ENCODE assay signal across 19 cellular contexts in the genomic region with DNA sequence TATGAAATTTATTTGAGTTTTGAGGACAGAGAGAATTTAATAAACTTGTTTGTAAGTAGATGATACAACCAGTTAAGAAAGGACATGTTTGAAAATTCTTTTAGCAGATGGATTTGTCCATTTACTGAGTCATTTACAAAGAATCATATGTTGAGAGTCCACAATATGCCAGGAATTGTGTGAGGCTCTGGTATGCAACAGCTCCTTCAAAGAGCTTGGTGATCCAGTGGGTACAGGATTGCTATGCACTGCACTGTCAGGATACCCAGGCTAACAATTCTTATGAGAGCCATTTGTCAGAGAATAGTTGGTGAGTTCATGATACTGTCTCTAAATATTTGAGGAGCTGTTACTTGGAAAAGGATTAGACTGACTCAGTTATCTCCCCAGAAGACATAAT. TPM values are rescaled to one million over a fixed set of nuclear protein-coding genes. Genes with fewer than 3 reads are reported as not detected.
DNase-seq lines count a peak whose midpoint lies in the region; ATAC-seq, FAIRE-seq and TF ChIP-seq lines count a peak whose summit lies in the region.
"Had no signal": no experiment of that assay in that cellular context is flagged by ENCODE, and none has a peak within 500 bp of the region (broad histone marks: within the 10 kb centered on the region; RNA-seq: fewer than 3 reads in every experiment).

No MANE protein-coding gene starts in this region.

- no peak for TF ChIP-seq CTCF in astrocyte (IDR thresholded peaks at IDR 0.05; ENCODE audit: insufficient read depth, low read depth, low read length)
- TF ChIP-seq CTCF in foreskin keratinocyte (conservative IDR thresholded peaks at IDR 0.05): no peak

- DNase-seq in HCEC 1CT (peak; percentile 19), astrocyte (ENCODE audit: low read depth) (peak; percentile 55), foreskin keratinocyte (peak; percentile 46 to 70), stromal cell of bone marrow (ENCODE audit: low read depth) (peak; percentile 12), SHP77 treated with DMSO at 0.1 percent for 48 hours (lab: John Stamatoyannopoulos, UW) (no peak), epidermal melanocyte (ENCODE audit: insufficient read length, low spot score) (no peak)
- DNase-seq: activated CD4-positive, alpha-beta T cell treated with anti-CD3 and anti-CD28 coated beads for 36 hours; colonic mucosa; left ventricle myocardium inferior; NCI-H1436 treated with DMSO at 0.1 percent for 48 hours; NCI-H69; stimulated activated CD4-positive, alpha-beta T cell treated with anti-CD3 and anti-CD28 coated beads, Interleukin-4, amount 100 ng/mL, for 1 hour had no signal

- H3K9ac ChIP-seq in astrocyte (ENCODE audit: low read length): no peak overlapping the region
- H3K9ac ChIP-seq: BLaER1 treated with 17β-estradiol and CSF1 and Interleukin-3, amounts not matched to agents 10 nM and 100 nM; neural progenitor cell had no signal

- H3K27ac Mint-ChIP-seq in astrocyte (ENCODE audit: unreplicated experiment): no peak overlapping the region
- H3K27ac Mint-ChIP-seq: activated CD4-positive, alpha-beta T cell treated with anti-CD3 and anti-CD28 coated beads for 36 hours; activated naive CD4-positive, alpha-beta T cell treated with anti-CD3 and anti-CD28 coated beads, Interleukin-2, amount 50 U/mL, for 24 hours; brain; neural progenitor cell; stimulated activated naive CD8-positive, alpha-beta T cell treated with anti-CD3 and anti-CD28 coated beads, Interleukin-15, Interleukin-2, amounts not matched to agents 100 ng/mL and 50 ng/mL, for 24 hours; type B pancreatic cell had no signal

- FAIRE-seq in astrocyte (lab: Jason Lieb, UNC): peak; percentile 90

- H3K27me3 ChIP-seq in astrocyte (ENCODE audit: insufficient read depth, low read length) (no peaks in the 10 kb centered on the region), foreskin keratinocyte (no peaks in the 10 kb centered on the region)
- H3K27me3 ChIP-seq: BLaER1 treated with 17β-estradiol and CSF1 and Interleukin-3, amounts not matched to agents 10 nM and 100 nM; colonic mucosa; neural progenitor cell had no signal

- H3K4me3 ChIP-seq in astrocyte (ENCODE audit: insufficient read depth, low read depth, low read length): no peak overlapping the region
- H3K4me3 ChIP-seq: BLaER1 treated with 17β-estradiol and CSF1 and Interleukin-3, amounts not matched to agents 10 nM and 100 nM; colonic mucosa; left ventricle myocardium inferior; neural progenitor cell had no signal

- no peaks in the 10 kb centered on the region for H3K36me3 ChIP-seq in astrocyte (ENCODE audit: insufficient read depth, low read length)
- H3K36me3 ChIP-seq: BLaER1 treated with 17β-estradiol and CSF1 and Interleukin-3, amounts not matched to agents 10 nM and 100 nM; colonic mucosa; left ventricle myocardium inferior; neural progenitor cell had no signal

- H3K9me3 ChIP-seq in astrocyte (ENCODE audit: insufficient read depth, low read depth, low read length): no peaks in the 10 kb centered on the region
- H3K9me3 ChIP-seq: colonic mucosa had no signal

- no peaks in the 10 kb centered on the region for H3K27me3 Mint-ChIP-seq in astrocyte (ENCODE audit: low read depth, unreplicated experiment)
- H3K27me3 Mint-ChIP-seq: activated CD4-positive, alpha-beta T cell treated with anti-CD3 and anti-CD28 coated beads for 36 hours; brain had no signal

- no peak overlapping the region for H3K4me3 Mint-ChIP-seq in astrocyte (ENCODE audit: unreplicated experiment)
- H3K4me3 Mint-ChIP-seq: activated CD4-positive, alpha-beta T cell treated with anti-CD3 and anti-CD28 coated beads for 36 hours; activated naive CD4-positive, alpha-beta T cell treated with anti-CD3 and anti-CD28 coated beads, Interleukin-2, amount 50 U/mL, for 24 hours; brain; neural progenitor cell; stimulated activated naive CD8-positive, alpha-beta T cell treated with anti-CD3 and anti-CD28 coated beads, Interleukin-15, Interleukin-2, amounts not matched to agents 100 ng/mL and 50 ng/mL, for 24 hours; type B pancreatic cell had no signal

- H2AFZ ChIP-seq in astrocyte (ENCODE audit: low read depth, low read length): no peak overlapping the region
- H2AFZ ChIP-seq: neural progenitor cell had no signal

- H3K27ac ChIP-seq in astrocyte (ENCODE audit: low read depth, low read length) (no peak overlapping the region), foreskin keratinocyte (no peak overlapping the region)
- H3K27ac ChIP-seq: BLaER1 treated with 17β-estradiol and CSF1 and Interleukin-3, amounts not matched to agents 10 nM and 100 nM; colonic mucosa; left ventricle myocardium inferior; neural progenitor cell had no signal

- H4K20me1 ChIP-seq in astrocyte (ENCODE audit: insufficient read depth, low read length): no peaks in the 10 kb centered on the region
- H4K20me1 ChIP-seq: BLaER1 treated with 17β-estradiol and CSF1 and Interleukin-3, amounts not matched to agents 10 nM and 100 nM had no signal

- no peak overlapping the region for H3K4me2 ChIP-seq in astrocyte (ENCODE audit: low read length)
- H3K4me2 ChIP-seq: BLaER1 treated with 17β-estradiol and CSF1 and Interleukin-3, amounts not matched to agents 10 nM and 100 nM; neural progenitor cell had no signal

- no peaks in the 10 kb centered on the region for H3K36me3 Mint-ChIP-seq in astrocyte (ENCODE audit: low read depth, unreplicated experiment)
- H3K36me3 Mint-ChIP-seq: neural progenitor cell, type B pancreatic cell had no signal

- peaks cover 5% of the 10 kb centered on the region for H3K9me3 Mint-ChIP-seq in astrocyte (ENCODE audit: unreplicated experiment)
- H3K9me3 Mint-ChIP-seq: neural progenitor cell had no signal

- H3K79me2 ChIP-seq in astrocyte (ENCODE audit: insufficient read depth, low read length): no peaks in the 10 kb centered on the region

- no peak for ATAC-seq in foreskin keratinocyte
- no peak for ATAC-seq in GM18519 (IDR thresholded peaks at IDR 0.05; ENCODE audit: low FRiP score, unreplicated experiment)
- ATAC-seq: activated CD4-positive, alpha-beta T cell treated with anti-CD3 and anti-CD28 coated beads for 36 hours had no signal

- H3K4me1 ChIP-seq in astrocyte (ENCODE audit: insufficient read depth, low read length) (no peaks in the 10 kb centered on the region), foreskin keratinocyte (no peaks in the 10 kb centered on the region)
- H3K4me1 ChIP-seq: colonic mucosa, left ventricle myocardium inferior, neural progenitor cell had no signal

- H3K4me1 Mint-ChIP-seq in astrocyte (ENCODE audit: low read depth, unreplicated experiment): peaks cover 13% of the 10 kb centered on the region
- H3K4me1 Mint-ChIP-seq: activated CD4-positive, alpha-beta T cell treated with anti-CD3 and anti-CD28 coated beads for 36 hours; activated naive CD4-positive, alpha-beta T cell treated with anti-CD3 and anti-CD28 coated beads, Interleukin-2, amount 50 U/mL, for 24 hours had no signal

RNA-seq across cellular contexts. Expression of a gene that starts 11.0 kb away (rescaled TPM):
- total RNA-seq in astrocyte (4.7 and 6.5 TPM in 2 replicates), foreskin keratinocyte (2.1 and 2.3 TPM in 2 replicates)
- 1.3 and 1.6 TPM in 2 replicates for polyA plus RNA-seq in foreskin keratinocyte

Comparison
In these comparisons a context has a peak if more than half of its experiments do, and no peak if none do; other contexts are left out.
1. DNase-seq: peak in HCEC 1CT (single experiment), astrocyte (single experiment), foreskin keratinocyte (2 of 2) and stromal cell of bone marrow (single experiment); none in SHP77 treated with DMSO at 0.1 percent for 48 hours (single experiment) and epidermal melanocyte (single experiment).